ENCODE assay signal across 8 cellular contexts in the genomic region with DNA sequence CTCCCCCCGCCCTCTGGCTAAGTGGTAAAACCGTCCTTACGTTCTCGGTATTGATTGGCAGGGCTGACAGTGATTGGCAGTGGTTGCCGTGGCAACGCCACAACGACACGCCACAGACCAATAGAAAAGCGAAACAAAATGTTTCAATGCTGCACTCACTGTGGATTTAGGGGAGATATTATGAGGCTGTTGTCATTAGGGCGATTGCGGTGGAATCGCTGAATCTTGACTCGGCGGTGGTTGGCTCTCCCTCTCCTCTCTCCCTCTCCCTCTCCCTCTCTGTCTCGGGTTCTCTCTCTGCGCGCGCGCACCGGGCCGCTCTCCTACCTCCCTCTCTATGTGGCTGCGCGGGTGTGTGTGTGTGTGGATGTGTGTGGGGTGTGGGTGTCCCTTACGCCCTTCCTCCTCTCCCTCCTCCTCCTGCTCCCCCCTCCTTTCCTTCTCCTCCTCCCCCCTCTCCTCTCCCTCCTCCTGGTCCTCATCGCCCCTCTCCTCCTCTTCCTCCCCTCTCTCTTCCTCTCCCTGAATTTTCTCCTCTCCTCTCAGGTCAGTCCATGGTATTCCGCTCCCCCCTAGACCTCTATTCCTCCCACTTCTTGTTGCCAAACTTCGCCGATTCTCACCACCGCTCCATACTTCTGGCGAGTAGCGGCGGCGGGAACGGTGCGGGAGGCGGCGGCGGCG. TPM values are rescaled to one million over a fixed set of nuclear protein-coding genes. Genes with fewer than 3 reads are reported as not detected.
A peak's percentile ranks its signal among the peaks of the same experiment; 100 is the strongest.
DNase-seq lines count a peak whose midpoint lies in the region; ATAC-seq and TF ChIP-seq lines count a peak whose summit lies in the region.

A gene (plus strand): TSS at position 152 of the 684 bp plus-strand sequence. CDS start 403 bp downstream, at position 555.

- TF ChIP-seq POLR2A in GM18505 (IDR thresholded peaks at IDR 0.05; ENCODE audit: borderline replicate concordance, extremely low read depth, insufficient read depth, insufficient read length): no peak

- H3K27ac ChIP-seq in SK-N-MC (no peak within 1 kb of the TSS), neuronal stem cell (replicated peaks; ENCODE audit: low read length) (peak within 1 kb of the TSS; percentile 99)

- peak within 1 kb of the TSS; percentile 77 for H3K14ac ChIP-seq in neuronal stem cell (ENCODE audit: low read length)

- H3K9ac ChIP-seq in SK-N-MC (ENCODE audit: insufficient read length) (no peak within 1 kb of the TSS), neuronal stem cell (ENCODE audit: low read depth, low read length, poor library complexity) (peak within 1 kb of the TSS; percentile 100)

- H2BK5ac ChIP-seq in neuronal stem cell (ENCODE audit: low read length): peak within 1 kb of the TSS; percentile 99

- H3K4ac ChIP-seq in neuronal stem cell (ENCODE audit: low read length): peak within 1 kb of the TSS; percentile 27

- H2BK12ac ChIP-seq in neuronal stem cell (ENCODE audit: low read length): peak within 1 kb of the TSS; percentile 75

- peak within 1 kb of the TSS; percentile 84 for H3K4me2 ChIP-seq in neuronal stem cell (ENCODE audit: insufficient read depth, low read length, poor library complexity, severe bottlenecking)

- no CpG with 5 or more reads among the region's 39 CpGs for WGBS in neuronal stem cell (ENCODE audit: extremely low coverage in 2 of 2, insufficient read length in 2 of 2, insufficient replicate concordance in 1 of 2), 2 donors

- peak; percentile 63 for DNase-seq in stimulated activated CD4-positive, alpha-beta T cell treated with anti-CD3 and anti-CD28 coated beads, Interleukin-15, amount 100 ng/mL, for 24 hours
- DNase-seq in stimulated activated CD4-positive, alpha-beta T cell treated with anti-CD3 and anti-CD28 coated beads, Interleukin-12 subunit alpha, Interleukin-12 subunit beta, amount 100 ng/mL, for 4 hours: no peak
- DNase-seq in SK-N-MC (ENCODE audit: low read depth, low spot score) (no peak), ecto neural progenitor cell (ENCODE audit: low spot score) (peak; percentile 78), neuronal stem cell (ENCODE audit: low spot score) (peak; percentile 94)

- peak within 1 kb of the TSS; percentile 96 for H2AK5ac ChIP-seq in neuronal stem cell (ENCODE audit: low read depth, low read length)

- ATAC-seq in HG03108 (IDR thresholded peaks at IDR 0.05; ENCODE audit: unreplicated experiment) (peak; percentile 33), HG03280 (IDR thresholded peaks at IDR 0.05; ENCODE audit: unreplicated experiment) (no peak), GM18505 (IDR thresholded peaks at IDR 0.05; ENCODE audit: unreplicated experiment) (no peak)

- H3K27me3 ChIP-seq in neuronal stem cell (ENCODE audit: control insufficient read depth in 3 of 3, insufficient read depth in 3 of 3, low read depth in 1 of 3, low read length in 3 of 3): peaks cover 0 to 99% (median 0%) of the 10 kb centered on the region in 3 experiments

- H3K18ac ChIP-seq in neuronal stem cell (ENCODE audit: low read length): peak within 1 kb of the TSS; percentile 98

- H2BK120ac ChIP-seq in neuronal stem cell (ENCODE audit: low read depth, low read length): peak within 1 kb of the TSS; percentile 75

- H3K36me3 ChIP-seq in SK-N-MC (ENCODE audit: insufficient read depth, low read length) (no peaks in the 10 kb centered on the region), neuronal stem cell (replicated peaks in 1 of 2; ENCODE audit: control insufficient read depth in 2 of 2, insufficient read depth in 2 of 2, low read length in 2 of 2) (peaks cover 0 to 4% of the 10 kb centered on the region in 2 donors)

- H3K79me1 ChIP-seq in neuronal stem cell (ENCODE audit: low read depth, low read length): peaks cover 6% of the 10 kb centered on the region

- peak within 1 kb of the TSS; percentile 52 for H3K4me3 ChIP-seq in SK-N-MC
- H3K4me3 ChIP-seq in neuronal stem cell (ENCODE audit: low read length in 2 of 2): peak within 1 kb of the TSS; percentile 54 to 91

- H4K8ac ChIP-seq in neuronal stem cell (ENCODE audit: low read depth, low read length): peak within 1 kb of the TSS; percentile 29

- peak within 1 kb of the TSS; percentile 97 for H2BK15ac ChIP-seq in neuronal stem cell (ENCODE audit: low read length)

- peak within 1 kb of the TSS; percentile 68 for H4K91ac ChIP-seq in neuronal stem cell (ENCODE audit: low read depth, low read length, poor library complexity)

- H3K4me1 ChIP-seq in neuronal stem cell (ENCODE audit: control insufficient read depth in 2 of 2, insufficient read depth in 1 of 2, low read depth in 1 of 2, low read length in 2 of 2): peaks cover 14 to 22% of the 10 kb centered on the region in 2 donors

- peak within 1 kb of the TSS; percentile 83 for H3K23ac ChIP-seq in neuronal stem cell (ENCODE audit: low read depth, low read length, poor library complexity)

- peak within 1 kb of the TSS; percentile 93 for H2AFZ ChIP-seq in neuronal stem cell (ENCODE audit: low read length)

- H3K9me3 ChIP-seq in SK-N-MC (ENCODE audit: low read depth, low read length) (no peaks in the 10 kb centered on the region), neuronal stem cell (replicated peaks in 1 of 2; ENCODE audit: control insufficient read depth in 2 of 2, insufficient read depth in 1 of 2, low read depth in 1 of 2, low read length in 2 of 2) (peaks cover 0 to 11% of the 10 kb centered on the region in 2 donors)

RNA-seq across cellular contexts. Expression of the gene that starts here (rescaled TPM):
- polyA plus RNA-seq in neuronal stem cell (2013, experiment 1 of 2): 171 TPM
- polyA plus RNA-seq in neuronal stem cell (2013, experiment 2 of 2): 176 TPM

Comparison
In these comparisons a context has a peak if more than half of its experiments do, and no peak if none do; other contexts are left out.
1. DNase-seq: peak in stimulated activated CD4-positive, alpha-beta T cell treated with anti-CD3 and anti-CD28 coated beads, Interleukin-15, amount 100 ng/mL, for 24 hours (single experiment), ecto neural progenitor cell (single experiment) and neuronal stem cell (single experiment); none in stimulated activated CD4-positive, alpha-beta T cell treated with anti-CD3 and anti-CD28 coated beads, Interleukin-12 subunit alpha, Interleukin-12 subunit beta, amount 100 ng/mL, for 4 hours (single experiment) and SK-N-MC (single experiment).